In the genomic region with DNA sequence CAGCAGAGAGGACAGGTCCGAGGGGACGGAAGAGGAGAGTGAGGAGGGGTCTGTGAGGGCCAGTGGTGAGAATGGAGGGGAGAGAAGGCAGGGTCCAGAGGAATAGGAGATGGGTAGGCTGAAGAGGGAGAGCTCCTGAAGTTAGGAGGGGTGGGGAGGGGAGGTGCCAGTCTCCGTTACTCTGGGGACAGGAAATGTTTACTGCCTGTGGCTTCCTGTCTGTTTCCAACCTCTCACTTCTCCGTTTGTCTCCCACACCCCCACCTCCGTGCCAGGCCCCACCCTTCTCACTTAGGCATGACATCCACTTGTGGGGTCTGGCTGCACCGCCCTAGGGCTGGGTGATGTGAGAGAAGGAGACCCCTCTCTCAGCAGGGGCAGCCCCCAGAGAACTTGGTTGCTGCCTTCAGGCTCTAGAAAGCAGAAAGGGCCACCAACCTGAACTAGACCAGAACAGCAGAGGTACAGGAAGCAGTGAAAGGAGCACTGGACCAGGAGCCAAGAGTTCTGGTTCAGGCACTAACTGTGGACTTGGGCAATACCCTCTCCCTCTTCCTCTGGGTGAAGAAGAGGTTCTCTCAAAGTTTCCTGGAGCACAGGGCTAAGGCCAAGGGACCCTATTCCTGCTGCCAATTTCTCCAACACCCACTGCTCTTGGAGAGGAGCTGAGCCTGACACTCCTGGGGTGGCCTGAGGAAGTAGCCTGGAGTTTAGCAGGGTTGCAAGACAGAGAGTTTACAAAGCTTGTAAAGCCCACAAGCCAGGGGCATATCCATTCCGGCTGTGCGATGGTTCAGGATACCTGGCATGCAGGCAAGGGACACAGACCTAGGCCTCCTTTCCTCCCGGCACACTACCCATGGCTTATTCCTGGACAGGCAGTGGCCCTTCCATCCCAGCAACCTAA, we compare ENCODE assay signal across 7 cellular contexts. TPM values are rescaled to one million over a fixed set of nuclear protein-coding genes. Genes with fewer than 3 reads are reported as not detected.
A peak's percentile ranks its signal among the peaks of the same experiment; 100 is the strongest.
DNase-seq lines count a peak whose midpoint lies in the region; ATAC-seq and TF ChIP-seq lines count a peak whose summit lies in the region.

No MANE protein-coding gene starts in this region.

- H3K9me3 ChIP-seq in muscle layer of duodenum (ENCODE audit: control insufficient read depth in 1 of 2, low read length in 2 of 2) (no peaks in the 10 kb centered on the region), suprapubic skin (no peaks in the 10 kb centered on the region), BE2C (no peaks in the 10 kb centered on the region)

- TF ChIP-seq EP300 in suprapubic skin (IDR thresholded peaks at IDR 0.05): no peak

- peak; percentile 71 for DNase-seq in T-helper 9 cell
- DNase-seq in brain microvascular endothelial cell: peak; percentile 59
- peak in 1 of 2 donors; percentile 89 for DNase-seq in suprapubic skin (ENCODE audit: low spot score in 2 of 2)
- no peak for DNase-seq in BE2C
- no peak for DNase-seq in DMS53 treated with DMSO at 0.1 percent for 48 hours (lab: John Stamatoyannopoulos, UW; ENCODE audit: unreplicated experiment)

- no peak for TF ChIP-seq POLR2A in suprapubic skin (IDR thresholded peaks at IDR 0.05)

- peak overlapping the region; percentile 84 for H3K27ac ChIP-seq in brain microvascular endothelial cell
- peak overlapping the region; percentile 88 for H3K27ac ChIP-seq in muscle layer of duodenum (ENCODE audit: low read length)
- peak overlapping the region; percentile 73 for H3K27ac ChIP-seq in suprapubic skin

- ATAC-seq in HG02642 (IDR thresholded peaks at IDR 0.05; ENCODE audit: poor library complexity, unreplicated experiment): peak; percentile 47

- in situ Hi-C loops in brain microvascular endothelial cell (cut with HindIII; ENCODE audit: low pct_ligation_motif_present, low sequenced_read_pairs): no loop called here

- no peak overlapping the region for H3K4me3 ChIP-seq in brain microvascular endothelial cell (ENCODE audit: low read depth, low read length)
- peak overlapping the region; percentile 43 to 51 for H3K4me3 ChIP-seq in muscle layer of duodenum (ENCODE audit: low read depth in 1 of 2, low read length in 2 of 2)
- peak overlapping the region; percentile 64 for H3K4me3 ChIP-seq in suprapubic skin
- no peak overlapping the region for H3K4me3 ChIP-seq in BE2C (ENCODE audit: low read depth, low read length)

- H3K27me3 ChIP-seq in brain microvascular endothelial cell (replicated peaks): no peaks in the 10 kb centered on the region
- no peaks in the 10 kb centered on the region for H3K27me3 ChIP-seq in muscle layer of duodenum (ENCODE audit: low read depth, low read length)
- no peaks in the 10 kb centered on the region for H3K27me3 ChIP-seq in suprapubic skin
- H3K27me3 ChIP-seq in BE2C: peaks cover 36% of the 10 kb centered on the region

- WGBS in suprapubic skin: 39% methylated on average over 9 of the region's 9 CpGs

- no peak for TF ChIP-seq CTCF in brain microvascular endothelial cell (IDR thresholded peaks at IDR 0.05; ENCODE audit: low read depth, low read length, missing control alignments)
- TF ChIP-seq CTCF in suprapubic skin (IDR thresholded peaks at IDR 0.05): no peak
- no peak for TF ChIP-seq CTCF in BE2C (IDR thresholded peaks at IDR 0.05; ENCODE audit: low read depth, low read length)

- peaks cover 3 to 66% of the 10 kb centered on the region in 2 donors for H3K4me1 ChIP-seq in muscle layer of duodenum (ENCODE audit: control insufficient read depth in 1 of 2, insufficient read depth in 2 of 2, low read length in 2 of 2)
- peaks cover 73% of the 10 kb centered on the region for H3K4me1 ChIP-seq in suprapubic skin
- no peaks in the 10 kb centered on the region for H3K4me1 ChIP-seq in BE2C

- peaks cover 15% of the 10 kb centered on the region for H3K36me3 ChIP-seq in brain microvascular endothelial cell (replicated peaks)
- H3K36me3 ChIP-seq in muscle layer of duodenum (ENCODE audit: control insufficient read depth in 1 of 2, insufficient read depth in 2 of 2, low read length in 2 of 2): peaks cover 19 to 44% of the 10 kb centered on the region in 2 donors
- peaks cover 19% of the 10 kb centered on the region for H3K36me3 ChIP-seq in suprapubic skin
- no peaks in the 10 kb centered on the region for H3K36me3 ChIP-seq in BE2C

RNA-seq across cellular contexts. Expression of gene ITGA5, which starts 5.5 kb away (rescaled TPM):
- total RNA-seq in suprapubic skin: 10 to 100 TPM; 16.3 to 36.4 (median 24.8) TPM
- polyA plus RNA-seq in BE2C (2012; ENCODE audit: insufficient read depth, insufficient read length, low read depth): 48.7 TPM

RNA-seq across cellular contexts. Expression of gene ZNF385A, which starts 29.0 kb away (rescaled TPM):
- 100 to 1,000 TPM in 3 of 4 donors, 10 to 100 TPM in 1; 99.5 to 134 (median 113) TPM for total RNA-seq in suprapubic skin
- polyA plus RNA-seq in BE2C (2012; ENCODE audit: insufficient read depth, insufficient read length, low read depth): 25.0 TPM

RNA-seq across cellular contexts. Expression of gene GPR84, which starts 49.3 kb away (rescaled TPM):
- 1 to 10 TPM in 1 of 4 donors, under 1 TPM in 3; 0.38 to 1.7 (median 0.73) TPM for total RNA-seq in suprapubic skin
- polyA plus RNA-seq in BE2C (2012; ENCODE audit: insufficient read depth, insufficient read length, low read depth): not detected

RNA-seq across cellular contexts. Expression of gene GTSF1, which starts 59.9 kb away (rescaled TPM):
- total RNA-seq in suprapubic skin: not detected
- polyA plus RNA-seq in BE2C (2012; ENCODE audit: insufficient read depth, insufficient read length, low read depth): 1.1 TPM

Comparison
In these comparisons a context has a peak if more than half of its experiments do, and no peak if none do; other contexts are left out.
1. DNase-seq: peak in T-helper 9 cell (single experiment) and brain microvascular endothelial cell (single experiment); none in BE2C (single experiment) and DMS53 treated with DMSO at 0.1 percent for 48 hours (single experiment).
2. H3K4me3 ChIP-seq: peak in muscle layer of duodenum (2 of 2) and suprapubic skin (single experiment); none in brain microvascular endothelial cell (single experiment) and BE2C (single experiment).
3. Peak in every context shown above with its lines, with median percentiles within 50 percentile points of each other: H3K27ac ChIP-seq.